In the genomic region with DNA sequence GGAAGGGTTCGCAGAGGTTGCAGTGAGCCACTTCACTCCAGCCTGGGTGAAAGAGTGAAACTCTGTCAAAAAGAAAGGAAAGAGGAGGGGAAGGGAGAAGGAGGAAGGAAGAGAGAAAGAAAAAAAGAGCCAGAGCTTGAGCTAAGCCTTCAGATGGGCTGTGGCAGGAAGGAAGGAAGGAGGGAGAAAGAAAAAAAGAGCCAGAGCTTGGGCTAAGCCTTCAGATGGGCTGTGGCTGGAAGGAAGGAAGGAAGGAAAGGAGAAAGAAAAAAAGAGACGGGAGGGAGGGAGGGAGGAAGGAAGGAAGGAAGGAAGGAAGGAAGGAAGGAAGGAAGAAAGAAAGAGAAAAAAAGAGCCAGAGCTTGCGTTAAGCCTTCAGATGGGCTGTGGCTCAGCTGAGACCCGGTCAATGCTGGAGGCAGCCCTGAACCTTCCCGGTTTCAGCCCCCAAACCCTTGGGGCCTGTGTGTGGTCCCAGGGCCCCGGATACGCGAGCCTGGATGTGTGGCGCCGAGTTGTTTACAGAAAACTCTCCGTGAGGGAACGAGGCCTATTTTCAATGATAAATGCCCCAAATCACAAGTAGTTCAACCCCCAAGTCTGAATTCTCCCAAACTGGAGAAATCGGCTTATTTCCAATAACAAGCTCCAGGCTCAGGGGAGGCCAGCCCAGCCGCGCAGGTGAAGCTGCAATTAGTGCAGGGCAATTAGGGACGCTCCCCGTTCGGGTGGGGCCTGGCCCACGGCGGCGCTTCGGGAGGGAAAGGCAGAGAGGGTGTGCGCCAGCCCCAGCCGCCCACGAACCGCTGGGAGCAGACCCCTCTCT, we compare ENCODE assay signal across 2 cellular contexts.
TF ChIP-seq lines count a peak whose summit lies in the region.

No MANE protein-coding gene starts in this region.

TF ChIP-seq in SK-N-SH, 30 proteins besides CTCF, POLR2A, EP300 and RAD21 (continued from another document):
- TF ChIP-seq RXRA (IDR thresholded peaks at IDR 0.05; ENCODE audit: borderline replicate concordance, low read depth): no peak
- TF ChIP-seq, protein P1, sequence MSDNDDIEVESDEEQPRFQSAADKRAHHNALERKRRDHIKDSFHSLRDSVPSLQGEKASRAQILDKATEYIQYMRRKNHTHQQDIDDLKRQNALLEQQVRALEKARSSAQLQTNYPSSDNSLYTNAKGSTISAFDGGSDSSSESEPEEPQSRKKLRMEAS (IDR thresholded peaks at IDR 0.05; ENCODE audit: low read depth): no peak
- TF ChIP-seq, protein P2, sequence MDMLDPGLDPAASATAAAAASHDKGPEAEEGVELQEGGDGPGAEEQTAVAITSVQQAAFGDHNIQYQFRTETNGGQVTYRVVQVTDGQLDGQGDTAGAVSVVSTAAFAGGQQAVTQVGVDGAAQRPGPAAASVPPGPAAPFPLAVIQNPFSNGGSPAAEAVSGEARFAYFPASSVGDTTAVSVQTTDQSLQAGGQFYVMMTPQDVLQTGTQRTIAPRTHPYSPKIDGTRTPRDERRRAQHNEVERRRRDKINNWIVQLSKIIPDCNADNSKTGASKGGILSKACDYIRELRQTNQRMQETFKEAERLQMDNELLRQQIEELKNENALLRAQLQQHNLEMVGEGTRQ (IDR thresholded peaks at IDR 0.05; ENCODE audit: borderline replicate concordance, low read depth, low read length): no peak
- no peak for TF ChIP-seq MEF2A (IDR thresholded peaks at IDR 0.05; ENCODE audit: borderline replicate concordance, low read depth)
- no peak for TF ChIP-seq JUND (IDR thresholded peaks at IDR 0.05)
- no peak for TF ChIP-seq EZH2phosphoT487 (IDR thresholded peaks at IDR 0.05; ENCODE audit: borderline replicate concordance, low read depth)
- no peak for TF ChIP-seq TAF1 (IDR thresholded peaks at IDR 0.05; ENCODE audit: borderline replicate concordance, low read depth, low read length)
- no peak for TF ChIP-seq CHD2 (IDR thresholded peaks at IDR 0.05; ENCODE audit: low read length, partially characterized antibody)
- TF ChIP-seq RCOR1 (IDR thresholded peaks at IDR 0.05; ENCODE audit: low read length): no peak
- TF ChIP-seq, protein P3, sequence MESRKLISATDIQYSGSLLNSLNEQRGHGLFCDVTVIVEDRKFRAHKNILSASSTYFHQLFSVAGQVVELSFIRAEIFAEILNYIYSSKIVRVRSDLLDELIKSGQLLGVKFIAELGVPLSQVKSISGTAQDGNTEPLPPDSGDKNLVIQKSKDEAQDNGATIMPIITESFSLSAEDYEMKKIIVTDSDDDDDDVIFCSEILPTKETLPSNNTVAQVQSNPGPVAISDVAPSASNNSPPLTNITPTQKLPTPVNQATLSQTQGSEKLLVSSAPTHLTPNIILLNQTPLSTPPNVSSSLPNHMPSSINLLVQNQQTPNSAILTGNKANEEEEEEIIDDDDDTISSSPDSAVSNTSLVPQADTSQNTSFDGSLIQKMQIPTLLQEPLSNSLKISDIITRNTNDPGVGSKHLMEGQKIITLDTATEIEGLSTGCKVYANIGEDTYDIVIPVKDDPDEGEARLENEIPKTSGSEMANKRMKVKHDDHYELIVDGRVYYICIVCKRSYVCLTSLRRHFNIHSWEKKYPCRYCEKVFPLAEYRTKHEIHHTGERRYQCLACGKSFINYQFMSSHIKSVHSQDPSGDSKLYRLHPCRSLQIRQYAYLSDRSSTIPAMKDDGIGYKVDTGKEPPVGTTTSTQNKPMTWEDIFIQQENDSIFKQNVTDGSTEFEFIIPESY (IDR thresholded peaks at IDR 0.05; ENCODE audit: borderline replicate concordance, low read depth): no peak
- TF ChIP-seq TCF12 (IDR thresholded peaks at IDR 0.05): no peak
- TF ChIP-seq NFIC (IDR thresholded peaks at IDR 0.05; ENCODE audit: borderline replicate concordance): no peak
- no peak for TF ChIP-seq TEAD4 (IDR thresholded peaks at IDR 0.05; ENCODE audit: borderline replicate concordance, insufficient read depth)
- TF ChIP-seq SIN3A (IDR thresholded peaks at IDR 0.05; ENCODE audit: borderline replicate concordance, low read depth, low read length): no peak
- TF ChIP-seq, protein P4, sequence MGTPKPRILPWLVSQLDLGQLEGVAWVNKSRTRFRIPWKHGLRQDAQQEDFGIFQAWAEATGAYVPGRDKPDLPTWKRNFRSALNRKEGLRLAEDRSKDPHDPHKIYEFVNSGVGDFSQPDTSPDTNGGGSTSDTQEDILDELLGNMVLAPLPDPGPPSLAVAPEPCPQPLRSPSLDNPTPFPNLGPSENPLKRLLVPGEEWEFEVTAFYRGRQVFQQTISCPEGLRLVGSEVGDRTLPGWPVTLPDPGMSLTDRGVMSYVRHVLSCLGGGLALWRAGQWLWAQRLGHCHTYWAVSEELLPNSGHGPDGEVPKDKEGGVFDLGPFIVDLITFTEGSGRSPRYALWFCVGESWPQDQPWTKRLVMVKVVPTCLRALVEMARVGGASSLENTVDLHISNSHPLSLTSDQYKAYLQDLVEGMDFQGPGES (IDR thresholded peaks at IDR 0.05; ENCODE audit: low read depth, low read length): no peak
- TF ChIP-seq MXI1 (IDR thresholded peaks at IDR 0.05; ENCODE audit: low read depth, low read length): no peak
TF ChIP-seq in SK-N-SH: peak in this region for 0.

TF ChIP-seq in SK-N-SH treated with all-trans-retinoic acid at 6 μM for 48 hours, 23 proteins besides CTCF, POLR2A, EP300 and RAD21 (continued from another document):
- TF ChIP-seq, protein P5, sequence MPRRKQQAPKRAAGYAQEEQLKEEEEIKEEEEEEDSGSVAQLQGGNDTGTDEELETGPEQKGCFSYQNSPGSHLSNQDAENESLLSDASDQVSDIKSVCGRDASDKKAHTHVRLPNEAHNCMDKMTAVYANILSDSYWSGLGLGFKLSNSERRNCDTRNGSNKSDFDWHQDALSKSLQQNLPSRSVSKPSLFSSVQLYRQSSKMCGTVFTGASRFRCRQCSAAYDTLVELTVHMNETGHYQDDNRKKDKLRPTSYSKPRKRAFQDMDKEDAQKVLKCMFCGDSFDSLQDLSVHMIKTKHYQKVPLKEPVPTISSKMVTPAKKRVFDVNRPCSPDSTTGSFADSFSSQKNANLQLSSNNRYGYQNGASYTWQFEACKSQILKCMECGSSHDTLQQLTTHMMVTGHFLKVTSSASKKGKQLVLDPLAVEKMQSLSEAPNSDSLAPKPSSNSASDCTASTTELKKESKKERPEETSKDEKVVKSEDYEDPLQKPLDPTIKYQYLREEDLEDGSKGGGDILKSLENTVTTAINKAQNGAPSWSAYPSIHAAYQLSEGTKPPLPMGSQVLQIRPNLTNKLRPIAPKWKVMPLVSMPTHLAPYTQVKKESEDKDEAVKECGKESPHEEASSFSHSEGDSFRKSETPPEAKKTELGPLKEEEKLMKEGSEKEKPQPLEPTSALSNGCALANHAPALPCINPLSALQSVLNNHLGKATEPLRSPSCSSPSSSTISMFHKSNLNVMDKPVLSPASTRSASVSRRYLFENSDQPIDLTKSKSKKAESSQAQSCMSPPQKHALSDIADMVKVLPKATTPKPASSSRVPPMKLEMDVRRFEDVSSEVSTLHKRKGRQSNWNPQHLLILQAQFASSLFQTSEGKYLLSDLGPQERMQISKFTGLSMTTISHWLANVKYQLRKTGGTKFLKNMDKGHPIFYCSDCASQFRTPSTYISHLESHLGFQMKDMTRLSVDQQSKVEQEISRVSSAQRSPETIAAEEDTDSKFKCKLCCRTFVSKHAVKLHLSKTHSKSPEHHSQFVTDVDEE (CRISPR knock-in tag; IDR thresholded peaks at IDR 0.05): no peak
- TF ChIP-seq ZFP3 (CRISPR knock-in tag; IDR thresholded peaks at IDR 0.05) (no peak), OSR1 (CRISPR knock-in tag; IDR thresholded peaks at IDR 0.05) (no peak), ZC3H10 (CRISPR knock-in tag; IDR thresholded peaks at IDR 0.05) (no peak), CSDC2 (CRISPR knock-in tag; IDR thresholded peaks at IDR 0.05) (no peak)
- TF ChIP-seq, protein P6, sequence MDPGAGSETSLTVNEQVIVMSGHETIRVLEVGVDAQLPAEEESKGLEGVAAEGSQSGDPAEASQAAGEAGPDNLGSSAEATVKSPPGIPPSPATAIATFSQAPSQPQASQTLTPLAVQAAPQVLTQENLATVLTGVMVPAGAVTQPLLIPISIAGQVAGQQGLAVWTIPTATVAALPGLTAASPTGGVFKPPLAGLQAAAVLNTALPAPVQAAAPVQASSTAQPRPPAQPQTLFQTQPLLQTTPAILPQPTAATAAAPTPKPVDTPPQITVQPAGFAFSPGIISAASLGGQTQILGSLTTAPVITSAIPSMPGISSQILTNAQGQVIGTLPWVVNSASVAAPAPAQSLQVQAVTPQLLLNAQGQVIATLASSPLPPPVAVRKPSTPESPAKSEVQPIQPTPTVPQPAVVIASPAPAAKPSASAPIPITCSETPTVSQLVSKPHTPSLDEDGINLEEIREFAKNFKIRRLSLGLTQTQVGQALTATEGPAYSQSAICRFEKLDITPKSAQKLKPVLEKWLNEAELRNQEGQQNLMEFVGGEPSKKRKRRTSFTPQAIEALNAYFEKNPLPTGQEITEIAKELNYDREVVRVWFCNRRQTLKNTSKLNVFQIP (CRISPR knock-in tag; IDR thresholded peaks at IDR 0.05; ENCODE audit: borderline replicate concordance, low read depth): no peak
- TF ChIP-seq, protein P7, sequence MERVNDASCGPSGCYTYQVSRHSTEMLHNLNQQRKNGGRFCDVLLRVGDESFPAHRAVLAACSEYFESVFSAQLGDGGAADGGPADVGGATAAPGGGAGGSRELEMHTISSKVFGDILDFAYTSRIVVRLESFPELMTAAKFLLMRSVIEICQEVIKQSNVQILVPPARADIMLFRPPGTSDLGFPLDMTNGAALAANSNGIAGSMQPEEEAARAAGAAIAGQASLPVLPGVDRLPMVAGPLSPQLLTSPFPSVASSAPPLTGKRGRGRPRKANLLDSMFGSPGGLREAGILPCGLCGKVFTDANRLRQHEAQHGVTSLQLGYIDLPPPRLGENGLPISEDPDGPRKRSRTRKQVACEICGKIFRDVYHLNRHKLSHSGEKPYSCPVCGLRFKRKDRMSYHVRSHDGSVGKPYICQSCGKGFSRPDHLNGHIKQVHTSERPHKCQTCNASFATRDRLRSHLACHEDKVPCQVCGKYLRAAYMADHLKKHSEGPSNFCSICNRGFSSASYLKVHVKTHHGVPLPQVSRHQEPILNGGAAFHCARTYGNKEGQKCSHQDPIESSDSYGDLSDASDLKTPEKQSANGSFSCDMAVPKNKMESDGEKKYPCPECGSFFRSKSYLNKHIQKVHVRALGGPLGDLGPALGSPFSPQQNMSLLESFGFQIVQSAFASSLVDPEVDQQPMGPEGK (CRISPR knock-in tag; IDR thresholded peaks at IDR 0.05; ENCODE audit: borderline replicate concordance): no peak
